14 cellular contexts compared by ENCODE assay signal in the genomic region with DNA sequence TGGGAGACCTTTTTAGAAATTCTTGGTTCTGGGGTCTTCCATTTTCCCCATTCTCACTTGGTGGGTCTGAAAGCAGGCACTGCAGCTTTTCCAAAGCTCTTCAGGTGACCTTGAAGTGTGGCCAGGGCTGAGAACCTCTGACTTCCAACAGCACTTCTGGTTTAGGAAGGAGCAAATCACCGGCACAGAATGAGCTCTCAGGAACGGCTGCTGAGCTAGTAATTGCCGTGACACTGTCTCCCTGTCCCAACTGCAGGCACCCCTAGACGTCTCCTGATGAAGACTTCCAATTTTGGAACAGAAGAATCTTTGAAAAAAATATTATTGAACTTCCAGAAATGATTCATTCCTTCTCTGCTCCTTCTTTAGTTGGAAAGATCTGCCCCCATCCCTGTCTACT. TPM values are rescaled to one million over a fixed set of nuclear protein-coding genes. Genes with fewer than 3 reads are reported as not detected.
A peak's percentile ranks its signal among the peaks of the same experiment; 100 is the strongest.
DNase-seq lines count a peak whose midpoint lies in the region; ATAC-seq and TF ChIP-seq lines count a peak whose summit lies in the region.
"Had no signal": no experiment of that assay in that cellular context is flagged by ENCODE, and none has a peak within 500 bp of the region (broad histone marks: within the 10 kb centered on the region; RNA-seq: fewer than 3 reads in every experiment).

No MANE protein-coding gene starts in this region.

- no peak overlapping the region for H3K4me3 Mint-ChIP-seq in naive thymus-derived CD4-positive, alpha-beta T cell
- H3K4me3 Mint-ChIP-seq: HFFc6 had no signal

- no peaks in the 10 kb centered on the region for H3K79me2 ChIP-seq in mammary epithelial cell (ENCODE audit: insufficient read depth, low read length)

- H3K4me1 ChIP-seq in naive thymus-derived CD4-positive, alpha-beta T cell (ENCODE audit: control insufficient read depth in 2 of 2, insufficient read depth in 2 of 2, low read length in 2 of 2), result peaks cover 0 to 4% of the 10 kb centered on the region in 2 donors
- H3K4me1 ChIP-seq in mammary epithelial cell (ENCODE audit: insufficient read depth, low read length) (peaks cover 8% of the 10 kb centered on the region), BE2C (no peaks in the 10 kb centered on the region)
- H3K4me1 ChIP-seq: foreskin keratinocyte had no signal

- H3K9ac ChIP-seq in mammary epithelial cell (ENCODE audit: insufficient read depth, low read length), result no peak overlapping the region

- peak overlapping the region in 1 of 9 donors; percentile 3 for H3K27ac Mint-ChIP-seq in naive thymus-derived CD4-positive, alpha-beta T cell
- H3K27ac Mint-ChIP-seq: HFFc6 had no signal

- peaks cover 26 to 75% (median 49%) of the 10 kb centered on the region in 7 donors for H3K4me1 Mint-ChIP-seq in naive thymus-derived CD4-positive, alpha-beta T cell

- peaks cover 0 to 6% (median 0%) of the 10 kb centered on the region in 11 donors for H3K9me3 Mint-ChIP-seq in naive thymus-derived CD4-positive, alpha-beta T cell
- H3K9me3 Mint-ChIP-seq: HFFc6 had no signal

- WGBS in mammary epithelial cell (ENCODE audit: low coverage, missing lambda C conversion rate), result 100% methylated on average over 4 of the region's 4 CpGs

- no peaks in the 10 kb centered on the region for H3K27me3 Mint-ChIP-seq in naive thymus-derived CD4-positive, alpha-beta T cell

- BruUV-seq in mammary epithelial cell (replicated peaks; lab: Mats Ljungman, UMichigan), result no TSS peak

- CTCF ChIA-PET in naive thymus-derived CD4-positive, alpha-beta T cell (lab: Charles Lee), result interaction anchor here (0.6 to 1.3 kb wide), 2 partner anchors 55 to 60 kb away, joined by 3 read pairs; no protein-coding TSS in a partner anchor
- CTCF ChIA-PET in mammary epithelial cell (lab: Charles Lee; ENCODE audit: low non-redundant PET), result no interaction called here

- dilution Hi-C loops in mammary epithelial cell (cut with HindIII; ENCODE audit: low sequenced_read_pairs), result loop anchor here (5.0 kb wide), 1 partner anchor 73 kb away; no protein-coding TSS in a partner anchor

- H3K36me3 ChIP-seq in naive thymus-derived CD4-positive, alpha-beta T cell (ENCODE audit: control insufficient read depth in 2 of 3, insufficient read depth in 3 of 3, low read length in 3 of 3), result no peaks in the 10 kb centered on the region
- no peaks in the 10 kb centered on the region for H3K36me3 ChIP-seq in mammary epithelial cell (ENCODE audit: insufficient read depth, low read length)
- H3K36me3 ChIP-seq in BE2C, result no peaks in the 10 kb centered on the region
- H3K36me3 ChIP-seq: suprapubic skin had no signal

- ATAC-seq in GM18907 (IDR thresholded peaks at IDR 0.05; ENCODE audit: unreplicated experiment) (peak; percentile 21), GM21723 (IDR thresholded peaks at IDR 0.05; ENCODE audit: unreplicated experiment) (peak; percentile 15), HG03571 (IDR thresholded peaks at IDR 0.05; ENCODE audit: unreplicated experiment) (peak; percentile 3)
- peak; percentile 14 for ATAC-seq in naive thymus-derived CD4-positive, alpha-beta T cell
- ATAC-seq: foreskin keratinocyte had no signal

- intact Hi-C loops in naive thymus-derived CD4-positive, alpha-beta T cell (cut with micrococcal nuclease), result no loop called here
- intact Hi-C loops in mammary epithelial cell (cut with micrococcal nuclease), result loop anchor here (5.0 kb wide), 1 partner anchor 453 kb away; no protein-coding TSS in a partner anchor

- no peaks in the 10 kb centered on the region for H3K27me3 ChIP-seq in naive thymus-derived CD4-positive, alpha-beta T cell (ENCODE audit: control insufficient read depth in 2 of 2, insufficient read depth in 2 of 2, low read length in 2 of 2)
- H3K27me3 ChIP-seq in mammary epithelial cell (ENCODE audit: insufficient read depth, low read length) (no peaks in the 10 kb centered on the region), BE2C (no peaks in the 10 kb centered on the region; the same call in none of the 2 replicates)
- H3K27me3 ChIP-seq: foreskin keratinocyte, suprapubic skin had no signal

- TF ChIP-seq CTCF in mammary epithelial cell (conservative IDR thresholded peaks at IDR 0.05 in 1 of 2, IDR thresholded peaks at IDR 0.05 in 1 of 2; ENCODE audit: extremely low read depth in 1 of 2, insufficient read depth in 1 of 2, low read depth in 1 of 2, low read length in 2 of 2) (no peak), BE2C (IDR thresholded peaks at IDR 0.05; ENCODE audit: low read depth, low read length) (no peak)

- no peak overlapping the region for H3K4me2 ChIP-seq in mammary epithelial cell (ENCODE audit: insufficient read depth, low read depth, low read length)

- DNase-seq in naive thymus-derived CD4-positive, alpha-beta T cell, result no peak
- DNase-seq in mammary epithelial cell, result no peak
- DNase-seq in NCI-H2196 (lab: John Stamatoyannopoulos, UW; ENCODE audit: unreplicated experiment), result no peak
- DNase-seq in BE2C, result no peak
- DNase-seq in cerebellar cortex (ENCODE audit: low spot score), result no peak
- DNase-seq: COR-L47, foreskin keratinocyte, HFFc6, NCI-H187 treated with DMSO at 0.1 percent for 48 hours, T-helper 9 cell had no signal

- no peaks in the 10 kb centered on the region for H4K20me1 ChIP-seq in mammary epithelial cell (ENCODE audit: insufficient read depth, low read length)

- no peaks in the 10 kb centered on the region for H3K9me3 ChIP-seq in naive thymus-derived CD4-positive, alpha-beta T cell (ENCODE audit: control insufficient read depth in 2 of 3, low read length in 3 of 3)
- H3K9me3 ChIP-seq in mammary epithelial cell (replicated peaks; ENCODE audit: insufficient read depth, low read length) (no peaks in the 10 kb centered on the region), BE2C (no peaks in the 10 kb centered on the region)
- H3K9me3 ChIP-seq: suprapubic skin had no signal

- no peak overlapping the region for H3K4me3 ChIP-seq in naive thymus-derived CD4-positive, alpha-beta T cell (ENCODE audit: low read length)
- no peak overlapping the region for H3K4me3 ChIP-seq in mammary epithelial cell (replicated peaks in 1 of 3; ENCODE audit: insufficient read depth in 1 of 3, low read depth in 2 of 3, low read length in 3 of 3)
- no peak overlapping the region for H3K4me3 ChIP-seq in BE2C (ENCODE audit: low read depth, low read length)
- H3K4me3 ChIP-seq: suprapubic skin had no signal

- POLR2A ChIA-PET in naive thymus-derived CD4-positive, alpha-beta T cell (lab: Charles Lee), result no interaction called here

- H3K36me3 Mint-ChIP-seq in naive thymus-derived CD4-positive, alpha-beta T cell, result peaks cover 0 to 44% (median 9%) of the 10 kb centered on the region in 5 donors

- no peak overlapping the region for H3K27ac ChIP-seq in naive thymus-derived CD4-positive, alpha-beta T cell (ENCODE audit: low read depth, low read length)
- no peak overlapping the region for H3K27ac ChIP-seq in mammary epithelial cell (ENCODE audit: insufficient read depth, low read depth, low read length)
- H3K27ac ChIP-seq: foreskin keratinocyte, suprapubic skin had no signal

- H2AFZ ChIP-seq in mammary epithelial cell (ENCODE audit: low read depth, low read length), result no peak overlapping the region

- in situ Hi-C loops in mammary epithelial cell (cut with MboI; ENCODE audit: low sequenced_read_pairs in 2 of 2), result loop anchor here (5.0 to 25.0 kb wide), 7 partner anchors 55 to 453 kb away; no protein-coding TSS in a partner anchor

RNA-seq across cellular contexts. Expression of gene CD38, which starts 31.3 kb away (rescaled TPM):
- total RNA-seq in naive thymus-derived CD4-positive, alpha-beta T cell, result 100 to 1,000 TPM in 1 of 5 experiments, 10 to 100 TPM in 2, 1 to 10 TPM in 2; 5.6 to 189 (median 14.3) TPM
- 10 to 100 TPM; 13.9 to 14.0 TPM for polyA plus RNA-seq in naive thymus-derived CD4-positive, alpha-beta T cell
- not detected for total RNA-seq in mammary epithelial cell
- 0.01 TPM for polyA plus RNA-seq in mammary epithelial cell
- polyA minus RNA-seq in mammary epithelial cell, result not detected
- polyA plus RNA-seq in BE2C (2012; ENCODE audit: insufficient read depth, insufficient read length, low read depth), result 0.28 TPM
- total RNA-seq: foreskin keratinocyte had no signal
- polyA plus RNA-seq: foreskin keratinocyte had no signal

Comparison
In these comparisons a context has a peak if more than half of its experiments do, and no peak if none do; other contexts are left out.
1. RNA of gene CD38, which starts 31.3 kb away (total RNA-seq): 5.6 to 189 TPM in naive thymus-derived CD4-positive, alpha-beta T cell; not detected in mammary epithelial cell; every median in the first group is over 4 times any median in the second.
2. Peak in every context shown above with its lines, with median percentiles within 50 percentile points of each other: ATAC-seq.